12 cellular contexts compared by ENCODE assay signal in genomic region chr2:215904101-215904500, GRCh38.
DNase-seq lines count a peak whose midpoint lies in the region; ATAC-seq and TF ChIP-seq lines count a peak whose summit lies in the region.
"Had no signal": no experiment of that assay in that cellular context is flagged by ENCODE, and none has a peak within 500 bp of the region (broad histone marks: within the 10 kb centered on the region; RNA-seq: fewer than 3 reads in every experiment).

No MANE protein-coding gene starts in this region.

- WGBS in trophoblast cell (ENCODE audit: extremely low coverage, insufficient coverage, insufficient read length), result no CpG with 5 or more reads among the region's 5 CpGs
- WGBS in tibial nerve, 2 donors, result 81 to 90% methylated on average over 5 of the region's 5 CpGs

- peak overlapping the region; percentile 100 for H2BK120ac ChIP-seq in trophoblast cell (ENCODE audit: insufficient read depth, low read length, poor library complexity)

- H3K9me3 ChIP-seq in trophoblast cell (ENCODE audit: insufficient read depth, low read depth, low read length), result no peaks in the 10 kb centered on the region
- no peaks in the 10 kb centered on the region for H3K9me3 ChIP-seq in tibial nerve

- TF ChIP-seq CTCF in tibial nerve (IDR thresholded peaks at IDR 0.05), result no peak

- peak overlapping the region; percentile 70 for H4K8ac ChIP-seq in trophoblast cell (ENCODE audit: low read depth, low read length)

- no peak for TF ChIP-seq EP300 in tibial nerve (IDR thresholded peaks at IDR 0.05)

- peak overlapping the region; percentile 98 for H4K91ac ChIP-seq in trophoblast cell (ENCODE audit: low read depth, low read length)

- peak overlapping the region; percentile 97 for H2BK5ac ChIP-seq in trophoblast cell (ENCODE audit: low read depth, low read length, poor library complexity)

- no peak overlapping the region for H2AFZ ChIP-seq in trophoblast cell (ENCODE audit: insufficient read depth, low read length, poor library complexity)

- H3K14ac ChIP-seq in trophoblast cell (ENCODE audit: low read length), result peak overlapping the region; percentile 98

- no peak overlapping the region for H4K12ac ChIP-seq in trophoblast cell (ENCODE audit: low read depth, low read length)

- H3K4me3 ChIP-seq in trophoblast cell (ENCODE audit: low read depth, low read length), result no peak overlapping the region
- no peak overlapping the region for H3K4me3 ChIP-seq in tibial nerve

- ATAC-seq in HG02884 (IDR thresholded peaks at IDR 0.05; ENCODE audit: unreplicated experiment) (no peak), GM19467 (IDR thresholded peaks at IDR 0.05; ENCODE audit: unreplicated experiment) (no peak)
- ATAC-seq: naive thymus-derived CD8-positive, alpha-beta T cell had no signal

- no peaks in the 10 kb centered on the region for H3K27me3 ChIP-seq in trophoblast cell (ENCODE audit: insufficient read depth, low read length)
- H3K27me3 ChIP-seq in tibial nerve, result no peaks in the 10 kb centered on the region

- peak overlapping the region; percentile 92 for H2AK5ac ChIP-seq in trophoblast cell (ENCODE audit: low read length)

- no peak overlapping the region for H3K4me2 ChIP-seq in trophoblast cell (ENCODE audit: low read length)

- H3K27ac ChIP-seq in trophoblast cell (ENCODE audit: low read depth, low read length) (peak overlapping the region; percentile 97), tibial nerve (no peak overlapping the region)

- peak overlapping the region; percentile 88 for H3K18ac ChIP-seq in trophoblast cell (ENCODE audit: low read length)

- H2BK12ac ChIP-seq in trophoblast cell (ENCODE audit: low read length), result peak overlapping the region; percentile 98

- no peak overlapping the region for H3K23ac ChIP-seq in trophoblast cell (ENCODE audit: low read length)

- no peaks in the 10 kb centered on the region for H3K36me3 ChIP-seq in trophoblast cell (ENCODE audit: control insufficient read depth in 1 of 2, insufficient read depth in 2 of 2, low read length in 2 of 2)
- no peaks in the 10 kb centered on the region for H3K36me3 ChIP-seq in tibial nerve

- H3K79me2 ChIP-seq in trophoblast cell (ENCODE audit: control insufficient read depth, insufficient read depth, low read length, poor library complexity), result peaks cover 2% of the 10 kb centered on the region

- peaks cover 29% of the 10 kb centered on the region for H3K79me1 ChIP-seq in trophoblast cell (ENCODE audit: low read length)

- DNase-seq in HK-2 (ENCODE audit: unreplicated experiment), result peak; percentile 16
- DNase-seq in RPMI7951 (ENCODE audit: low read depth), result peak; percentile 75
- DNase-seq in fibroblast of gingiva (ENCODE audit: low read depth), result peak; percentile 38
- DNase-seq in trophoblast cell, result peak in 1 of 2 donors; percentile 65
- DNase-seq in tibial nerve (ENCODE audit: low spot score in 2 of 2), result no peak
- no peak for DNase-seq in medulla oblongata (ENCODE audit: extremely low spot score)
- DNase-seq: activated CD4-positive, alpha-beta T cell treated with anti-CD3 and anti-CD28 coated beads, Interleukin-2, amount 10 ng/mL, durations not matched to agents 7 days and 5 days; Calu3; naive thymus-derived CD8-positive, alpha-beta T cell; NCI-H146 had no signal

- H3K4ac ChIP-seq in trophoblast cell (ENCODE audit: low read depth, low read length), result peak overlapping the region; percentile 89

- TF ChIP-seq POLR2A in tibial nerve (IDR thresholded peaks at IDR 0.05), result no peak

- H3K4me1 ChIP-seq in trophoblast cell (ENCODE audit: control insufficient read depth in 1 of 2, insufficient read depth in 2 of 2, low read length in 2 of 2) (peaks cover 22 to 26% of the 10 kb centered on the region in 2 experiments), tibial nerve (peaks cover 0 to 8% (median 0%) of the 10 kb centered on the region in 4 donors)

- no peak overlapping the region for H3K9ac ChIP-seq in trophoblast cell (ENCODE audit: low read length)

Comparison
In these comparisons a context has a peak if more than half of its experiments do, and no peak if none do; other contexts are left out.
1. DNase-seq: peak in HK-2 (single experiment), RPMI7951 (single experiment) and fibroblast of gingiva (single experiment); none in tibial nerve (0 of 2) and medulla oblongata (single experiment).